In the genomic region with DNA sequence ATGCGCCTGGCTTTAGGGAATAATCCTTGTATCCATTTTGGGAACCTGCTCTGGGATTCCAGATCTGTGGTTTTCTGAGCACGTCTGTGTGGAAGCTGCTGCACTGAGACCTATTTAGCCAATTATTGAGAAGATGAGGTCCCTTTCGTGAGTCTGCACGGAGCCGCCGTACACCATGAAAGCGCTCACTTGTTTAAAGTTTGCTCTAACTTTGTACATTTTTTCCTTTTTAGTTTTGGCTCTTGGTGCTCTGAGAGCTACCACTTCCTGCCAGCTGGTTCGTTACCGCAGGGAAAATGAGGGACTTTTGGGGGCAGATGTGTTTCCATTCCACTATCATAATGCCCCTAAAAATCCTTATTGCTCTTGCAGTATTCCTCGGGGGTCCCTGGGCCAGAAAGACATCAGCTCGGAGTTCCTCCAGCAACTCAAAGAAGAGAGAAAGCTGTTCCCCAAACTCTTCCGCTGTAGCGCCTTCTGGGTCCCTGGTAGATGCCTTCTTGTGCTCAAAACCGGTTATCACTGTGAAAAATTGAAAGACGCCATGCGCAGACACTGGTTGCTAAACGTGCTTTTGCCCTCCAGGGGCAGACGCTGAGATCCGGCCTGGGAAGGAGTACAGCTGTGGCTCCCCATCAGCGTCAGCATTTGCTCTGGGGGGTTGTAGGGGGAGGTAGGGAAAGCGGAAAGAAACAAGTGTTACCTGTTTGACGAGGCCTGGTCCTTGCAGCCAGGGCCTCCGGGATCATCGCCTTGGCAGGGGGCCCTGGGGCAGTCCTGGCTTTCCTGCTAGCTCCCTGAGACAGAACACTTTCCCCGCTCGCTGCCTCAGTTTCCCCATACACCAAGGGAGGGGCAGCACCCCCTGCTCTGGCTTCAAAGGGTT, we compare ENCODE assay signal across 9 cellular contexts.
A peak's percentile ranks its signal among the peaks of the same experiment; 100 is the strongest.
DNase-seq lines count a peak whose midpoint lies in the region; ATAC-seq, FAIRE-seq and TF ChIP-seq lines count a peak whose summit lies in the region.
"Had no signal": no experiment of that assay in that cellular context is flagged by ENCODE, and none has a peak within 500 bp of the region (broad histone marks: within the 10 kb centered on the region; RNA-seq: fewer than 3 reads in every experiment).

No MANE protein-coding gene starts in this region.

- H3K9me3 Mint-ChIP-seq in osteocyte (ENCODE audit: unreplicated experiment) = no peaks in the 10 kb centered on the region

- TF ChIP-seq POLR2A in K562 (conservative IDR thresholded peaks at IDR 0.05) = no peak

- DNase-seq in K562 (ENCODE audit: extremely low read depth in 1 of 4, low spot score in 3 of 4) (no peak), osteocyte (ENCODE audit: extremely low spot score, unreplicated experiment) (no peak), RCC 7860 (ENCODE audit: low spot score) (no peak), HTR-8/SVneo (ENCODE audit: insufficient read length, low spot score) (no peak), COLO829 (ENCODE audit: low spot score) (no peak)
- DNase-seq: activated effector memory CD4-positive, alpha-beta T cell treated with Interleukin-2 at 50 U/mL for 16 hours had no signal

- H3K9me2 ChIP-seq in DOHH2 (replicated peaks; ENCODE audit: control insufficient read depth, low read length) = no peaks in the 10 kb centered on the region

- peak overlapping the region; percentile 93 for H3K27ac Mint-ChIP-seq in osteocyte (ENCODE audit: unreplicated experiment)

- TF ChIP-seq CTCF in DOHH2 (IDR thresholded peaks at IDR 0.05; ENCODE audit: low read depth, low read length, poor library complexity, severe bottlenecking) (peak; percentile 18), K562 (IDR thresholded peaks at IDR 0.05 in 2 of 3, conservative IDR thresholded peaks at IDR 0.05 in 1 of 3; ENCODE audit: insufficient read depth in 2 of 3, low read depth in 1 of 3, low read length in 3 of 3) (0 out of 6 replicates have a peak, but pooled peaks of 1 of the 3 experiments have one; percentile 8), osteocyte (IDR thresholded peaks at IDR 0.05) (no peak)

- H3K79me2 ChIP-seq in DOHH2 (ENCODE audit: control insufficient read depth, low read length) (peaks cover 62% of the 10 kb centered on the region), K562 (ENCODE audit: control insufficient read depth, insufficient read depth, low read length) (peaks cover 73% of the 10 kb centered on the region)

- 78% methylated on average over 26 of the region's 26 CpGs for WGBS in K562 (ENCODE audit: insufficient coverage, low coverage, missing lambda C conversion rate)

- H3K4me1 Mint-ChIP-seq in osteocyte (ENCODE audit: unreplicated experiment) = peaks cover 77% of the 10 kb centered on the region

- POLR2A ChIA-PET in K562 (lab: Yijun Ruan, JAX) = interaction anchor here (0.6 to 1.1 kb wide), 2 partner anchors 19 to 24 kb away, joined by 3 to 4 read pairs; no protein-coding TSS in a partner anchor

- FAIRE-seq in K562 (lab: Jason Lieb, UNC) (no peak), RCC 7860 (lab: Jason Lieb, UNC) (no peak), HTR-8/SVneo (lab: Jason Lieb, UNC) (no peak)

- BruUV-seq in K562 (replicated peaks; lab: Mats Ljungman, UMichigan) = no TSS peak

- H3K9me3 ChIP-seq in DOHH2 (ENCODE audit: control insufficient read depth, insufficient read depth, low read length) (no peaks in the 10 kb centered on the region), K562 (replicated peaks; ENCODE audit: control insufficient read depth, insufficient read depth, low read depth, low read length) (no peaks in the 10 kb centered on the region)

- TF ChIP-seq RAD21 in Ishikawa (IDR thresholded peaks at IDR 0.05; ENCODE audit: low read depth) (no peak), K562 (CRISPR knock-in tag; conservative IDR thresholded peaks at IDR 0.05 in 1 of 2, IDR thresholded peaks at IDR 0.05 in 1 of 2) (no peak)

- in situ Hi-C loops in K562 (cut with MboI) = no loop called here

- peak overlapping the region; percentile 21 for H3K4me3 ChIP-seq in DOHH2 (ENCODE audit: low read length)
- H3K4me3 ChIP-seq in K562 = no peak overlapping the region

- H3K4me3 Mint-ChIP-seq in osteocyte (ENCODE audit: unreplicated experiment) = peak overlapping the region; percentile 36

- CTCF ChIA-PET in K562 (lab: Yijun Ruan, JAX; ENCODE audit: low intra/inter-chr PET ratio) = no interaction called here

- 0 out of 2 replicates have a peak, but pooled peaks cover 2% of the 10 kb centered on the region for H3F3A ChIP-seq in DOHH2 (ENCODE audit: control insufficient read depth, insufficient read depth)

- H3K27me3 ChIP-seq in DOHH2 (ENCODE audit: control insufficient read depth, low read length) (no peaks in the 10 kb centered on the region), K562 (ENCODE audit: control insufficient read depth in 2 of 2, insufficient read depth in 2 of 2, low read length in 2 of 2) (no peaks in the 10 kb centered on the region)

- H3K9ac ChIP-seq in K562 (ENCODE audit: insufficient read depth in 1 of 2, low read depth in 2 of 2, low read length in 2 of 2) = 0 out of 4 replicates have a peak overlapping the region, but pooled peaks of 1 of the 2 experiments have one; percentile 49

- H3K9me1 ChIP-seq in K562 (ENCODE audit: control insufficient read depth, insufficient read depth, low read length) = no peaks in the 10 kb centered on the region

- H4K20me1 ChIP-seq in DOHH2 (ENCODE audit: control insufficient read depth, insufficient read depth, low read depth, low read length) = no peaks in the 10 kb centered on the region; the same call in 1 of the 2 replicates
- H4K20me1 ChIP-seq in K562 (replicated peaks; ENCODE audit: control insufficient read depth, insufficient read depth, low read length) = no peaks in the 10 kb centered on the region

- no peaks in the 10 kb centered on the region for H3K27me3 Mint-ChIP-seq in osteocyte (ENCODE audit: unreplicated experiment)

- TF ChIP-seq EP300 in Ishikawa (IDR thresholded peaks at IDR 0.05; ENCODE audit: borderline replicate concordance) (peak; percentile 27; the same call in 1 of the 2 replicates), K562 (IDR thresholded peaks at IDR 0.05; ENCODE audit: low read length) (no peak)

- H2AFZ ChIP-seq in K562 (ENCODE audit: low read depth, low read length) = no peak overlapping the region

- no peak overlapping the region for H3K27ac ChIP-seq in DOHH2 (ENCODE audit: low read depth, low read length)
- no peak overlapping the region for H3K27ac ChIP-seq in K562 (ENCODE audit: extremely low read depth, low read depth, low read length)

- intact Hi-C loops in K562 (cut with micrococcal nuclease) = no loop called here

- ATAC-seq in K562 = no peak
- no peak for ATAC-seq in HG03460 (IDR thresholded peaks at IDR 0.05; ENCODE audit: unreplicated experiment)

- H3K36me3 Mint-ChIP-seq in osteocyte (ENCODE audit: unreplicated experiment) = no peaks in the 10 kb centered on the region

- H3K4me1 ChIP-seq in DOHH2 (ENCODE audit: control insufficient read depth, low read length) = peaks cover 60% of the 10 kb centered on the region
- peaks cover 33 to 49% of the 10 kb centered on the region in 2 experiments for H3K4me1 ChIP-seq in K562 (replicated peaks in 1 of 2; ENCODE audit: control insufficient read depth in 2 of 2, insufficient read depth in 2 of 2, low read length in 2 of 2)

- H3K36me3 ChIP-seq in DOHH2 (ENCODE audit: control insufficient read depth, low read length) = no peaks in the 10 kb centered on the region
- H3K36me3 ChIP-seq in K562 (ENCODE audit: control insufficient read depth, insufficient read depth, low read length) = no peaks in the 10 kb centered on the region; the same call in 2 of the 3 replicates

- H3K4me2 ChIP-seq in DOHH2 (ENCODE audit: low read length) (peak overlapping the region; percentile 56), K562 (ENCODE audit: insufficient read depth, low read length) (no peak overlapping the region)

TF ChIP-seq in Ishikawa, 13 proteins besides CTCF, POLR2A, EP300 and RAD21:
- TF ChIP-seq TCF12 (IDR thresholded peaks at IDR 0.05; ENCODE audit: low read depth) (peak; percentile 41; the same call in 1 of the 2 replicates), TEAD4 (IDR thresholded peaks at IDR 0.05) (no peak), CREB1 (IDR thresholded peaks at IDR 0.05; ENCODE audit: low read depth) (no peak)

TF ChIP-seq in K562, 482 proteins besides CTCF, POLR2A, EP300 and RAD21 (continues in another document):
- TF ChIP-seq ZNF778 (CRISPR knock-in tag; IDR thresholded peaks at IDR 0.05) = no peak
- no peak for TF ChIP-seq POU5F1 (IDR thresholded peaks at IDR 0.05; ENCODE audit: borderline replicate concordance, low read depth, low read length, partially characterized antibody)
- TF ChIP-seq, protein P1, sequence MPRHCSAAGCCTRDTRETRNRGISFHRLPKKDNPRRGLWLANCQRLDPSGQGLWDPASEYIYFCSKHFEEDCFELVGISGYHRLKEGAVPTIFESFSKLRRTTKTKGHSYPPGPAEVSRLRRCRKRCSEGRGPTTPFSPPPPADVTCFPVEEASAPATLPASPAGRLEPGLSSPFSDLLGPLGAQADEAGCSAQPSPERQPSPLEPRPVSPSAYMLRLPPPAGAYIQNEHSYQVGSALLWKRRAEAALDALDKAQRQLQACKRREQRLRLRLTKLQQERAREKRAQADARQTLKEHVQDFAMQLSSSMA (CRISPR knock-in tag; IDR thresholded peaks at IDR 0.05) = no peak
- TF ChIP-seq, protein P2, sequence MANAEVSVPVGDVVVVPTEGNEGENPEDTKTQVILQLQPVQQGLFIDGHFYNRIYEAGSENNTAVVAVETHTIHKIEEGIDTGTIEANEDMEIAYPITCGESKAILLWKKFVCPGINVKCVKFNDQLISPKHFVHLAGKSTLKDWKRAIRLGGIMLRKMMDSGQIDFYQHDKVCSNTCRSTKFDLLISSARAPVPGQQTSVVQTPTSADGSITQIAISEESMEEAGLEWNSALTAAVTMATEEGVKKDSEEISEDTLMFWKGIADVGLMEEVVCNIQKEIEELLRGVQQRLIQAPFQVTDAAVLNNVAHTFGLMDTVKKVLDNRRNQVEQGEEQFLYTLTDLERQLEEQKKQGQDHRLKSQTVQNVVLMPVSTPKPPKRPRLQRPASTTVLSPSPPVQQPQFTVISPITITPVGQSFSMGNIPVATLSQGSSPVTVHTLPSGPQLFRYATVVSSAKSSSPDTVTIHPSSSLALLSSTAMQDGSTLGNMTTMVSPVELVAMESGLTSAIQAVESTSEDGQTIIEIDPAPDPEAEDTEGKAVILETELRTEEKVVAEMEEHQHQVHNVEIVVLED (CRISPR knock-in tag; IDR thresholded peaks at IDR 0.05) = no peak
- TF ChIP-seq NR1H2 (CRISPR knock-in tag; IDR thresholded peaks at IDR 0.05) = no peak
- no peak for TF ChIP-seq RNF2 (IDR thresholded peaks at IDR 0.05)
